1 cellular context compared by ENCODE assay signal in genomic region chr9:123607987-123608565, GRCh38.
TF ChIP-seq lines count a peak whose summit lies in the region.

No MANE protein-coding gene starts in this region.

TF ChIP-seq in GM12878, 131 proteins besides CTCF, POLR2A, EP300 and RAD21 (continued from another document and continues in another):
- 0 out of 2 replicates have a peak, but pooled peaks have one; percentile 30 for TF ChIP-seq CBFB (IDR thresholded peaks at IDR 0.05; ENCODE audit: low read depth)
- no peak for TF ChIP-seq ZSCAN29 (IDR thresholded peaks at IDR 0.05)
- TF ChIP-seq RUNX3 (IDR thresholded peaks at IDR 0.05; ENCODE audit: low read length) = peak; percentile 79
- TF ChIP-seq SP1 (IDR thresholded peaks at IDR 0.05; ENCODE audit: low read depth, low read length) = no peak
- TF ChIP-seq TBL1XR1 (IDR thresholded peaks at IDR 0.05; ENCODE audit: low read depth, low read length) = no peak
- peak; percentile 95 for TF ChIP-seq SKIL (IDR thresholded peaks at IDR 0.05; ENCODE audit: low read depth, poor library complexity, severe bottlenecking)
- no peak for TF ChIP-seq STAT1 (conservative IDR thresholded peaks at IDR 0.05)
- TF ChIP-seq ZNF622 (IDR thresholded peaks at IDR 0.05) = no peak
- TF ChIP-seq CREM (IDR thresholded peaks at IDR 0.05; ENCODE audit: low read depth) = 0 out of 2 replicates have a peak, but pooled peaks have one; percentile 38
- no peak for TF ChIP-seq EZH2 (IDR thresholded peaks at IDR 0.05; ENCODE audit: borderline replicate concordance, control insufficient read depth, low read depth, low read length)
- TF ChIP-seq STAT3 (IDR thresholded peaks at IDR 0.05; ENCODE audit: low read depth, low read length) = 0 out of 2 replicates have a peak, but pooled peaks have one; percentile 53
- TF ChIP-seq MAX (IDR thresholded peaks at IDR 0.05; ENCODE audit: low read depth, low read length) = peak; percentile 84; the same call in 1 of the 2 replicates
- TF ChIP-seq RELB (IDR thresholded peaks at IDR 0.05; ENCODE audit: low read depth) = 0 out of 2 replicates have a peak, but pooled peaks have one; percentile 48
- no peak for TF ChIP-seq BCL3 (IDR thresholded peaks at IDR 0.05; ENCODE audit: borderline replicate concordance, insufficient read depth, low read depth, low read length, poor library complexity, severe bottlenecking)
- TF ChIP-seq TARDBP (IDR thresholded peaks at IDR 0.05; ENCODE audit: borderline replicate concordance) = no peak
- TF ChIP-seq SREBF1 (IDR thresholded peaks at IDR 0.05; ENCODE audit: low read length) = no peak
- TF ChIP-seq ATF2 (IDR thresholded peaks at IDR 0.05; ENCODE audit: low read length) = peak; percentile 31; the same call in 1 of the 2 replicates
- no peak for TF ChIP-seq ZBTB11 (CRISPR knock-in tag; IDR thresholded peaks at IDR 0.05)
- TF ChIP-seq SMC3 (IDR thresholded peaks at IDR 0.05; ENCODE audit: borderline replicate concordance, low read length) = no peak
- peak; percentile 74 for TF ChIP-seq NBN (IDR thresholded peaks at IDR 0.05)
- TF ChIP-seq EGR1 (IDR thresholded peaks at IDR 0.05; ENCODE audit: borderline replicate concordance in 1 of 2, low read depth in 2 of 2, low read length in 2 of 2) = no peak
- TF ChIP-seq EED (IDR thresholded peaks at IDR 0.05; ENCODE audit: low read depth) = peak; percentile 44; the same call in 1 of the 2 replicates
- TF ChIP-seq BHLHE40 (IDR thresholded peaks at IDR 0.05; ENCODE audit: borderline replicate concordance in 1 of 2, low read depth in 2 of 2, low read length in 1 of 2) = peak; percentile 41 to 42; a peak in 2 of 4 replicates
- TF ChIP-seq IKZF2 (IDR thresholded peaks at IDR 0.05) = peak; percentile 67 to 78; a peak in 3 of 4 replicates
- TF ChIP-seq ZNF687 (IDR thresholded peaks at IDR 0.05) = peak; percentile 96
- TF ChIP-seq BRCA1 (IDR thresholded peaks at IDR 0.05; ENCODE audit: low read depth, low read length) = no peak
- peak in 1 of 2 experiments; percentile 77; a peak in 2 of 4 replicates for TF ChIP-seq ETV6 (conservative IDR thresholded peaks at IDR 0.05 in 1 of 2, IDR thresholded peaks at IDR 0.05 in 1 of 2; ENCODE audit: borderline replicate concordance in 1 of 2, low read depth in 1 of 2)
- peak; percentile 89 for TF ChIP-seq TCF12 (IDR thresholded peaks at IDR 0.05; ENCODE audit: low read depth, low read length)
- no peak; the same call in 1 of the 2 replicates for TF ChIP-seq DPF2 (IDR thresholded peaks at IDR 0.05)
- peak; percentile 89 for TF ChIP-seq MXI1 (IDR thresholded peaks at IDR 0.05; ENCODE audit: low read depth, low read length)
- peak; percentile 28; the same call in 1 of the 2 replicates for TF ChIP-seq ZNF24 (IDR thresholded peaks at IDR 0.05)
- peak; percentile 35; the same call in 1 of the 2 replicates for TF ChIP-seq BCL11A (IDR thresholded peaks at IDR 0.05; ENCODE audit: low read depth, low read length)
- peak; percentile 88 for TF ChIP-seq SPI1 (IDR thresholded peaks at IDR 0.05; ENCODE audit: borderline replicate concordance, insufficient read depth, low read depth, low read length)
- TF ChIP-seq PAX8 (IDR thresholded peaks at IDR 0.05) = no peak
- TF ChIP-seq HDGF (IDR thresholded peaks at IDR 0.05) = no peak
- no peak for TF ChIP-seq RB1 (IDR thresholded peaks at IDR 0.05; ENCODE audit: borderline replicate concordance)
- TF ChIP-seq NR2F1 (conservative IDR thresholded peaks at IDR 0.05) = no peak
- peak; percentile 67 for TF ChIP-seq PKNOX1 (IDR thresholded peaks at IDR 0.05)
- TF ChIP-seq TCF3 (IDR thresholded peaks at IDR 0.05; ENCODE audit: borderline replicate concordance, insufficient read depth, low read depth, low read length) = peak; percentile 91
- TF ChIP-seq IRF3 (IDR thresholded peaks at IDR 0.05) = no peak
- no peak for TF ChIP-seq SRF (IDR thresholded peaks at IDR 0.05; ENCODE audit: low read depth in 2 of 2, low read length in 2 of 2)
- TF ChIP-seq ATF7 (IDR thresholded peaks at IDR 0.05; ENCODE audit: low read depth) = peak; percentile 65
- TF ChIP-seq NRF1 (conservative IDR thresholded peaks at IDR 0.05; ENCODE audit: low read depth, low read length) = no peak
- TF ChIP-seq CBX5 (IDR thresholded peaks at IDR 0.05; ENCODE audit: low read depth) = no peak
- TF ChIP-seq IRF4 (IDR thresholded peaks at IDR 0.05; ENCODE audit: low read depth, low read length) = peak; percentile 67
